8 cellular contexts compared by ENCODE assay signal in genomic region chr12:62604856-62605255, GRCh38.
DNase-seq lines count a peak whose midpoint lies in the region; ATAC-seq and TF ChIP-seq lines count a peak whose summit lies in the region.

No MANE protein-coding gene starts in this region.

- TF ChIP-seq EP300 in tibial nerve (IDR thresholded peaks at IDR 0.05), result no peak

- H3K27me3 ChIP-seq in tibial nerve, result no peaks in the 10 kb centered on the region

- DNase-seq in activated T-cell treated with anti-CD3 and anti-CD28 coated beads, Interleukin-2, amount 50 U/mL, for 72 hours, result peak in 1 of 2 donors; percentile 5
- no peak for DNase-seq in activated T-cell treated with anti-CD3 and anti-CD28 coated beads, Interleukin-2, amount 50 U/mL, for 1 hour
- DNase-seq in activated B cell treated with CpG ODN at 0.5 μM for 24 hours (no peak), tibial nerve (ENCODE audit: low spot score in 2 of 2) (no peak), substantia nigra (lab: John Stamatoyannopoulos, UW) (no peak), cerebellum (ENCODE audit: low spot score) (no peak)
- no peak for DNase-seq in stimulated activated CD4-positive, alpha-beta T cell treated with anti-CD3 and anti-CD28 coated beads, Interleukin-12 subunit alpha, Interleukin-12 subunit beta, amount 100 ng/mL, for 4 hours

- H3K27ac Mint-ChIP-seq in activated T-cell treated with anti-CD3 and anti-CD28 coated beads, Interleukin-2, amount 50 U/mL, for 72 hours, result peak overlapping the region; percentile 96
- H3K27ac Mint-ChIP-seq in activated B cell treated with CpG ODN at 0.5 μM for 24 hours, result peak overlapping the region; percentile 99

- WGBS in tibial nerve, 2 donors, result 13 to 22% methylated on average over 4 of the region's 4 CpGs

- intact Hi-C loops in activated B cell treated with CpG ODN at 0.5 μM for 24 hours (cut with micrococcal nuclease), result loop anchor here (5.0 kb wide), 3 partner anchors 1177 to 1797 kb away; partner anchors contain the start of genes KICS2 and XPOT

- H3K27me3 Mint-ChIP-seq in activated T-cell treated with anti-CD3 and anti-CD28 coated beads, Interleukin-2, amount 50 U/mL, for 72 hours (ENCODE audit: low read depth), result no peaks in the 10 kb centered on the region
- no peaks in the 10 kb centered on the region for H3K27me3 Mint-ChIP-seq in activated B cell treated with CpG ODN at 0.5 μM for 24 hours

- peaks cover 47% of the 10 kb centered on the region for H3K4me1 Mint-ChIP-seq in activated T-cell treated with anti-CD3 and anti-CD28 coated beads, Interleukin-2, amount 50 U/mL, for 72 hours (ENCODE audit: low read depth)
- peaks cover 49% of the 10 kb centered on the region for H3K4me1 Mint-ChIP-seq in activated B cell treated with CpG ODN at 0.5 μM for 24 hours

- H3K9me3 ChIP-seq in tibial nerve, result no peaks in the 10 kb centered on the region

- TF ChIP-seq CTCF in activated B cell treated with CpG ODN at 0.5 μM for 24 hours (IDR thresholded peaks at IDR 0.05), result no peak
- TF ChIP-seq CTCF in tibial nerve (IDR thresholded peaks at IDR 0.05), result no peak

- H3K9me3 Mint-ChIP-seq in activated T-cell treated with anti-CD3 and anti-CD28 coated beads, Interleukin-2, amount 50 U/mL, for 72 hours, result no peaks in the 10 kb centered on the region
- H3K9me3 Mint-ChIP-seq in activated B cell treated with CpG ODN at 0.5 μM for 24 hours, result no peaks in the 10 kb centered on the region

- H3K4me3 Mint-ChIP-seq in activated T-cell treated with anti-CD3 and anti-CD28 coated beads, Interleukin-2, amount 50 U/mL, for 72 hours, result peak overlapping the region; percentile 82 to 94
- H3K4me3 Mint-ChIP-seq in activated B cell treated with CpG ODN at 0.5 μM for 24 hours, result peak overlapping the region; percentile 94

- CTCF ChIA-PET in activated B cell treated with CpG ODN at 0.5 μM for 24 hours (lab: Charles Lee), result interaction anchor here (1.5 to 2.3 kb wide), 2 partner anchors 23 to 192 kb away, joined by 4 to 9 read pairs; no protein-coding TSS in a partner anchor

- H3K36me3 Mint-ChIP-seq in activated T-cell treated with anti-CD3 and anti-CD28 coated beads, Interleukin-2, amount 50 U/mL, for 72 hours (ENCODE audit: insufficient read depth in 2 of 2), result peaks cover 0 to 3% of the 10 kb centered on the region in 2 donors
- H3K36me3 Mint-ChIP-seq in activated B cell treated with CpG ODN at 0.5 μM for 24 hours (ENCODE audit: low read depth), result peaks cover 23% of the 10 kb centered on the region

- H3K4me3 ChIP-seq in iPS-11a (ENCODE audit: low read depth, low read length) (peak overlapping the region; percentile 75), tibial nerve (peak overlapping the region in 3 of 4 donors; percentile 75 to 95 (median 81))

- no peak for TF ChIP-seq POLR2A in tibial nerve (IDR thresholded peaks at IDR 0.05)

- ATAC-seq in activated T-cell treated with anti-CD3 and anti-CD28 coated beads, Interleukin-2, amount 50 U/mL, for 72 hours (replicated peaks in 1 of 2), result no peak
- no peak for ATAC-seq in activated B cell treated with CpG ODN at 0.5 μM for 24 hours (ENCODE audit: low read depth)

- POLR2A ChIA-PET in activated B cell treated with CpG ODN at 0.5 μM for 24 hours (lab: Charles Lee), result interaction anchor here (1.1 kb wide), 1 partner anchor 23 kb away, joined by 3 read pairs; no protein-coding TSS in a partner anchor

- H3K4me1 ChIP-seq in tibial nerve, result peaks cover 0 to 57% (median 15%) of the 10 kb centered on the region in 4 donors

- H3K27ac ChIP-seq in tibial nerve (peak overlapping the region in 2 of 4 donors; percentile 99), substantia nigra (ENCODE audit: low read depth, low read length, poor library complexity, severe bottlenecking) (no peak overlapping the region)

- H3K36me3 ChIP-seq in tibial nerve, result no peaks in the 10 kb centered on the region
